9 cellular contexts compared by ENCODE assay signal in genomic region chr10:69567920-69568319, GRCh38. TPM values are rescaled to one million over a fixed set of nuclear protein-coding genes. Genes with fewer than 3 reads are reported as not detected.
DNase-seq lines count a peak whose midpoint lies in the region; TF ChIP-seq lines count a peak whose summit lies in the region.
"Had no signal": no experiment of that assay in that cellular context is flagged by ENCODE, and none has a peak within 500 bp of the region (broad histone marks: within the 10 kb centered on the region; RNA-seq: fewer than 3 reads in every experiment).

No MANE protein-coding gene starts in this region.

- H4K20me1 ChIP-seq in PC-9 (ENCODE audit: insufficient read depth), result no peaks in the 10 kb centered on the region; the same call in 1 of the 2 replicates

- H3K9me2 ChIP-seq in PC-9 (ENCODE audit: insufficient read depth), result no peaks in the 10 kb centered on the region

- H3K18ac ChIP-seq in neuronal stem cell (ENCODE audit: low read length), result no peak overlapping the region

- H2BK120ac ChIP-seq in neuronal stem cell (ENCODE audit: low read depth, low read length), result no peak overlapping the region

- WGBS in neuronal stem cell (ENCODE audit: extremely low coverage in 2 of 2, insufficient read length in 2 of 2, insufficient replicate concordance in 1 of 2), 2 donors, result no CpG with 5 or more reads among the region's 15 CpGs

- no peaks in the 10 kb centered on the region for H3K79me2 ChIP-seq in PC-9 (ENCODE audit: low read depth)

- H3K4me1 ChIP-seq in PC-9 (replicated peaks; ENCODE audit: insufficient read depth) (no peaks in the 10 kb centered on the region), neuronal stem cell (ENCODE audit: control insufficient read depth in 2 of 2, insufficient read depth in 1 of 2, low read depth in 1 of 2, low read length in 2 of 2) (peaks cover 3 to 21% of the 10 kb centered on the region in 2 donors)

- H2AK5ac ChIP-seq in neuronal stem cell (ENCODE audit: low read depth, low read length), result no peak overlapping the region

- H3K79me1 ChIP-seq in neuronal stem cell (ENCODE audit: low read depth, low read length), result no peaks in the 10 kb centered on the region

- H3K27me3 ChIP-seq in PC-9 (ENCODE audit: insufficient read depth, low read depth) (peaks cover 96% of the 10 kb centered on the region), neuronal stem cell (ENCODE audit: control insufficient read depth in 3 of 3, insufficient read depth in 3 of 3, low read depth in 1 of 3, low read length in 3 of 3) (peaks cover 25 to 82% (median 67%) of the 10 kb centered on the region in 3 experiments)

- H3K9me3 ChIP-seq in PC-9 (ENCODE audit: insufficient read depth, low read depth) (no peaks in the 10 kb centered on the region), neuronal stem cell (replicated peaks in 1 of 2; ENCODE audit: control insufficient read depth in 2 of 2, insufficient read depth in 1 of 2, low read depth in 1 of 2, low read length in 2 of 2) (peaks cover 0 to 2% of the 10 kb centered on the region in 2 donors)

- no peak overlapping the region for H2BK5ac ChIP-seq in neuronal stem cell (ENCODE audit: low read length)

- H3K23ac ChIP-seq in neuronal stem cell (ENCODE audit: low read depth, low read length, poor library complexity), result no peak overlapping the region

- no peak overlapping the region for H3K9ac ChIP-seq in neuronal stem cell (ENCODE audit: low read depth, low read length, poor library complexity)
- H3K9ac ChIP-seq: KMS-11 had no signal

- no peaks in the 10 kb centered on the region for H3F3A ChIP-seq in PC-9 (ENCODE audit: insufficient read depth, low read depth)

- BruUV-seq in PC-9 (replicated peaks; lab: Mats Ljungman, UMichigan), result no TSS peak

- no peak overlapping the region for H3K27ac ChIP-seq in PC-9
- H3K27ac ChIP-seq in neuronal stem cell (replicated peaks; ENCODE audit: low read length), result no peak overlapping the region
- H3K27ac ChIP-seq: KMS-11 had no signal

- H4K8ac ChIP-seq in neuronal stem cell (ENCODE audit: low read depth, low read length), result no peak overlapping the region

- CTCF ChIA-PET in PC-9 (lab: Charles Lee), result no interaction called here

- H3K4ac ChIP-seq in neuronal stem cell (ENCODE audit: low read length), result no peak overlapping the region

- H3K36me3 ChIP-seq in PC-9 (ENCODE audit: low read depth) (no peaks in the 10 kb centered on the region), neuronal stem cell (replicated peaks in 1 of 2; ENCODE audit: control insufficient read depth in 2 of 2, insufficient read depth in 2 of 2, low read length in 2 of 2) (no peaks in the 10 kb centered on the region)

- H4K91ac ChIP-seq in neuronal stem cell (ENCODE audit: low read depth, low read length, poor library complexity), result no peak overlapping the region

- POLR2A ChIA-PET in PC-9 (lab: Charles Lee; ENCODE audit: unreplicated experiment), result interaction anchor here (0.5 kb wide), 1 partner anchor 86 kb away, joined by 7 read pairs; no protein-coding TSS in a partner anchor

- DNase-seq in ELR (ENCODE audit: low read depth) (peak; percentile 55), PC-9 (peak; percentile 14 to 33), epithelial cell of esophagus (ENCODE audit: low read depth) (peak; percentile 71), neuronal stem cell (ENCODE audit: low spot score) (peak; percentile 83), DMS79 (lab: John Stamatoyannopoulos, UW) (no peak), NCI-H1105 treated with DMSO at 0.1 percent for 48 hours (lab: John Stamatoyannopoulos, UW) (no peak), putamen (ENCODE audit: low spot score) (no peak), NCI-H446 treated with DMSO at 0.1 percent for 48 hours (lab: John Stamatoyannopoulos, UW) (no peak)

- H3K4me3 ChIP-seq in PC-9 (no peak overlapping the region), epithelial cell of esophagus (ENCODE audit: low read length) (no peak overlapping the region), neuronal stem cell (ENCODE audit: low read length in 2 of 2) (no peak overlapping the region)

- no peak overlapping the region for H3K14ac ChIP-seq in neuronal stem cell (ENCODE audit: low read length)

- intact Hi-C loops in PC-9 (cut with micrococcal nuclease; ENCODE audit: unreplicated experiment), result no loop called here

- no peak overlapping the region for H2BK15ac ChIP-seq in neuronal stem cell (ENCODE audit: low read length)

- H2BK12ac ChIP-seq in neuronal stem cell (ENCODE audit: low read length), result no peak overlapping the region

- H3K4me2 ChIP-seq in PC-9 (no peak overlapping the region), neuronal stem cell (ENCODE audit: insufficient read depth, low read length, poor library complexity, severe bottlenecking) (no peak overlapping the region)
- H3K4me2 ChIP-seq: KMS-11 had no signal

- TF ChIP-seq CTCF in PC-9 (conservative IDR thresholded peaks at IDR 0.05), result no peak
- no peak for TF ChIP-seq CTCF in epithelial cell of esophagus (IDR thresholded peaks at IDR 0.05; ENCODE audit: insufficient read depth, low read depth, low read length, missing control alignments)

- H2AFZ ChIP-seq in PC-9, result no peak overlapping the region
- no peak overlapping the region for H2AFZ ChIP-seq in neuronal stem cell (ENCODE audit: low read length)

RNA-seq across cellular contexts. Expression of gene NEUROG3, which starts 5.3 kb away (rescaled TPM):
- total RNA-seq in PC-9 (2021), result not detected in 2 replicates
- not detected for polyA plus RNA-seq in neuronal stem cell (2013, experiment 1 of 2)
- not detected for polyA plus RNA-seq in neuronal stem cell (2013, experiment 2 of 2)

Comparison
In these comparisons a context has a peak if more than half of its experiments do, and no peak if none do; other contexts are left out.
1. DNase-seq: peak in ELR (single experiment), PC-9 (2 of 2), epithelial cell of esophagus (single experiment) and neuronal stem cell (single experiment); none in DMS79 (single experiment), NCI-H1105 treated with DMSO at 0.1 percent for 48 hours (single experiment), putamen (single experiment) and NCI-H446 treated with DMSO at 0.1 percent for 48 hours (single experiment).